18 cellular contexts compared by ENCODE assay signal in genomic region chr13:110719036-110719710, GRCh38. TPM values are rescaled to one million over a fixed set of nuclear protein-coding genes. Genes with fewer than 3 reads are reported as not detected.
DNase-seq lines count a peak whose midpoint lies in the region; ATAC-seq, FAIRE-seq and TF ChIP-seq lines count a peak whose summit lies in the region.
"Had no signal": no experiment of that assay in that cellular context is flagged by ENCODE, and none has a peak within 500 bp of the region (broad histone marks: within the 10 kb centered on the region; RNA-seq: fewer than 3 reads in every experiment).

No MANE protein-coding gene starts in this region.

- CTCF ChIA-PET in H1 (lab: Charles Lee; ENCODE audit: partially characterized antibody): interaction anchor here (1.1 to 1.6 kb wide), 3 partner anchors 9 to 75 kb away, joined by 3 to 6 read pairs (median 3); no protein-coding TSS in a partner anchor

- H3K4me3 ChIP-seq in right cardiac atrium (ENCODE audit: low read length): no peak overlapping the region
- H3K4me3 ChIP-seq in H1 (ENCODE audit: extremely low read depth in 1 of 4, insufficient read depth in 2 of 4, low read depth in 3 of 4, low read length in 4 of 4): no peak overlapping the region
- no peak overlapping the region for H3K4me3 ChIP-seq in neural progenitor cell
- H3K4me3 ChIP-seq: HAP-1 had no signal

- peaks cover 20% of the 10 kb centered on the region for H3K36me3 Mint-ChIP-seq in neural progenitor cell

- H2AFZ ChIP-seq in H1 (ENCODE audit: low read length) (no peak overlapping the region), neural progenitor cell (replicated peaks) (no peak overlapping the region)

- H3K23ac ChIP-seq in H1 (ENCODE audit: insufficient read length): no peak overlapping the region

- peaks cover 27% of the 10 kb centered on the region for H3F3A ChIP-seq in neural progenitor cell (ENCODE audit: low read depth)

- H3K9me3 ChIP-seq in right cardiac atrium (ENCODE audit: control insufficient read depth, low read length): no peaks in the 10 kb centered on the region
- no peaks in the 10 kb centered on the region for H3K9me3 ChIP-seq in H1 (ENCODE audit: insufficient read depth in 2 of 2, low read depth in 1 of 2, low read length in 1 of 2)
- H3K9me3 ChIP-seq in neural progenitor cell (ENCODE audit: low read depth): no peaks in the 10 kb centered on the region
- H3K9me3 ChIP-seq: HAP-1 had no signal

- H3K27me3 ChIP-seq in right cardiac atrium (ENCODE audit: control insufficient read depth, insufficient read depth): no peaks in the 10 kb centered on the region
- no peaks in the 10 kb centered on the region for H3K27me3 ChIP-seq in H1 (replicated peaks in 1 of 4; ENCODE audit: control insufficient read depth in 3 of 4, extremely low read depth in 1 of 4, insufficient read depth in 3 of 4, low read length in 3 of 4)
- no peaks in the 10 kb centered on the region for H3K27me3 ChIP-seq in neural progenitor cell

- no peak overlapping the region for H2BK120ac ChIP-seq in H1 (replicated peaks; ENCODE audit: low read depth, low read length)

- peaks cover 27 to 68% of the 10 kb centered on the region in 2 experiments for H3K79me2 ChIP-seq in H1 (ENCODE audit: control insufficient read depth in 1 of 2, insufficient read depth in 2 of 2, low read length in 2 of 2)
- peaks cover 89% of the 10 kb centered on the region for H3K79me2 ChIP-seq in neural progenitor cell (ENCODE audit: low read depth)

- peak overlapping the region; percentile 26; the same call in 1 of the 2 replicates for H2BK5ac ChIP-seq in H1 (ENCODE audit: low read depth, low read length)

- H3K14ac ChIP-seq in H1 (ENCODE audit: insufficient read length): no peak overlapping the region

- H2AK5ac ChIP-seq in H1 (ENCODE audit: low read depth, low read length): no peak overlapping the region

- peaks cover 3% of the 10 kb centered on the region; the same call in 1 of the 2 replicates for H3K23me2 ChIP-seq in H1 (ENCODE audit: low read depth, low read length)

- H3K9ac ChIP-seq in H1 (replicated peaks in 1 of 4; ENCODE audit: extremely low read depth in 1 of 4, low read depth in 3 of 4, low read length in 3 of 4) (no peak overlapping the region), neural progenitor cell (no peak overlapping the region)

- H3K18ac ChIP-seq in H1 (ENCODE audit: extremely low read depth, low read length): no peak overlapping the region

- ATAC-seq in right cardiac atrium (no peak), Right ventricle myocardium inferior (no peak), SK-N-SH treated with all-trans-retinoic acid at 6 μM for 48 hours (no peak)

- no peak overlapping the region for H2BK20ac ChIP-seq in H1 (ENCODE audit: low read length)

- no peak overlapping the region for H2BK15ac ChIP-seq in H1 (ENCODE audit: low read length)

- no peak for FAIRE-seq in H1 (lab: Jason Lieb, UNC)
- FAIRE-seq: HTR-8/SVneo, RCC 7860 had no signal

- peaks cover 3% of the 10 kb centered on the region for H3K9me3 Mint-ChIP-seq in neural progenitor cell

- peaks cover 8 to 19% (median 11%) of the 10 kb centered on the region in 4 experiments; a peak in 7 of 8 replicates for H3K36me3 ChIP-seq in H1 (ENCODE audit: control insufficient read depth in 2 of 4, insufficient read depth in 4 of 4, low read length in 3 of 4)
- H3K36me3 ChIP-seq in neural progenitor cell: peaks cover 8% of the 10 kb centered on the region

- H4K5ac ChIP-seq in H1 (ENCODE audit: insufficient read length, low read depth, low read length): no peak overlapping the region

- no peak overlapping the region for H2BK12ac ChIP-seq in H1 (ENCODE audit: low read depth, low read length)

- H3K4me3 Mint-ChIP-seq in neural progenitor cell: peak overlapping the region; percentile 35
- H3K4me3 Mint-ChIP-seq: CD14-positive monocyte had no signal

- H4K8ac ChIP-seq in H1 (ENCODE audit: extremely low read depth, insufficient read depth, low read length): peak overlapping the region; percentile 76; the same call in 1 of the 2 replicates

- peaks cover 9% of the 10 kb centered on the region for H3K79me1 ChIP-seq in H1 (ENCODE audit: low read depth, low read length)

- no peak overlapping the region for H3K27ac ChIP-seq in right cardiac atrium (ENCODE audit: low read length)
- no peak overlapping the region for H3K27ac ChIP-seq in H1 (ENCODE audit: low read depth, low read length)
- no peak overlapping the region for H3K27ac ChIP-seq in neural progenitor cell

- TF ChIP-seq CTCF in H1 (IDR thresholded peaks at IDR 0.05; ENCODE audit: control extremely low read depth in 1 of 3, insufficient read depth in 1 of 3, low read depth in 1 of 3, low read length in 3 of 3) (no peak), neural progenitor cell (IDR thresholded peaks at IDR 0.05) (no peak)

- POLR2A ChIA-PET in H1 (lab: Charles Lee; ENCODE audit: partially characterized antibody): interaction anchor here (1.1 kb wide), 1 partner anchor 17 kb away, joined by 3 read pairs; no protein-coding TSS in a partner anchor

- no peak overlapping the region for H3K4me2 ChIP-seq in H1 (ENCODE audit: insufficient read depth in 1 of 2, low read depth in 2 of 2, low read length in 2 of 2)
- H3K4me2 ChIP-seq in neural progenitor cell: no peak overlapping the region

- peaks cover 3% of the 10 kb centered on the region for H3K4me1 ChIP-seq in right cardiac atrium (ENCODE audit: control insufficient read depth, insufficient read depth, low read length)
- no peaks in the 10 kb centered on the region for H3K4me1 ChIP-seq in H1 (replicated peaks in 1 of 4; ENCODE audit: control insufficient read depth in 3 of 4, insufficient read depth in 4 of 4, low read length in 3 of 4)
- peaks cover 17% of the 10 kb centered on the region for H3K4me1 ChIP-seq in neural progenitor cell

- no peak overlapping the region for H3K56ac ChIP-seq in H1 (replicated peaks; ENCODE audit: insufficient read length, low read depth, low read length)

- TF ChIP-seq EP300 in H1 (IDR thresholded peaks at IDR 0.05; ENCODE audit: borderline replicate concordance in 1 of 2, low read depth in 2 of 2, low read length in 2 of 2): no peak

- WGBS in right cardiac atrium: 98% methylated on average over 61 of the region's 61 CpGs
- WGBS in H1 (ENCODE audit: extremely low coverage in 1 of 2, insufficient coverage in 1 of 2, insufficient read length in 1 of 2, insufficient replicate concordance in 2 of 2, low coverage in 1 of 2, low lambda C conversion rate in 2 of 2, missing lambda C conversion rate in 1 of 2), 2 experiments: 95% methylated on average over 46 of the region's 61 CpGs; no CpG with 5 or more reads in 1 of the 2 experiments

- peaks cover 10% of the 10 kb centered on the region for H3K27me3 Mint-ChIP-seq in neural progenitor cell (ENCODE audit: insufficient read depth, low read depth)

- H4K20me1 ChIP-seq in H1 (replicated peaks in 1 of 2; ENCODE audit: control insufficient read depth in 1 of 2, insufficient read depth in 2 of 2, low read length in 2 of 2): peaks cover 18 to 22% of the 10 kb centered on the region in 2 experiments
- H4K20me1 ChIP-seq in neural progenitor cell (ENCODE audit: low read depth): peaks cover 81% of the 10 kb centered on the region

- no peak overlapping the region for H3K27ac Mint-ChIP-seq in neural progenitor cell

- H3K4ac ChIP-seq in H1 (replicated peaks; ENCODE audit: insufficient read length, low read depth, low read length): no peak overlapping the region

- TF ChIP-seq RAD21 in H1 (IDR thresholded peaks at IDR 0.05 in 1 of 2, conservative IDR thresholded peaks at IDR 0.05 in 1 of 2; ENCODE audit: low read depth in 2 of 2, low read length in 2 of 2): no peak

- TF ChIP-seq POLR2A in H1 (IDR thresholded peaks at IDR 0.05; ENCODE audit: control extremely low read depth in 1 of 2, low read depth in 2 of 2, low read length in 2 of 2): no peak

- H4K91ac ChIP-seq in H1 (replicated peaks; ENCODE audit: insufficient read length, low read length): no peak overlapping the region

- DNase-seq in right cardiac atrium: peak in 2 of 3 donors; percentile 57 to 64
- DNase-seq in Right ventricle myocardium inferior (ENCODE audit: missing footprints): no peak
- no peak for DNase-seq in H1 (ENCODE audit: low read depth in 1 of 2, low spot score in 2 of 2)
- DNase-seq in neural progenitor cell (ENCODE audit: low spot score): no peak
- DNase-seq in GF-D8 (lab: John Stamatoyannopoulos, UW): no peak
- no peak for DNase-seq in NCI-H2029 treated with DMSO at 0.1 percent for 48 hours (lab: John Stamatoyannopoulos, UW)
- DNase-seq in activated naive CD4-positive, alpha-beta T cell (lab: John Stamatoyannopoulos, UW): no peak
- DNase-seq: IMR-90, NCI-H1105, NCI-H2081, NCI-H2171, NCI-H526, Right ventricle myocardium superior had no signal

- peaks cover 19% of the 10 kb centered on the region for H3K4me1 Mint-ChIP-seq in neural progenitor cell

- intact Hi-C loops in right cardiac atrium (cut with DNase I) (loop anchor here in 1 of 4 donors (10.0 kb wide), 1 partner anchor 96 kb away; no protein-coding TSS in a partner anchor), Right ventricle myocardium inferior (cut with DNase I) (loop anchor here (10.0 kb wide), 2 partner anchors 484 to 496 kb away; no protein-coding TSS in a partner anchor)

RNA-seq across cellular contexts. Expression of gene ING1, which starts 5.7 kb away (rescaled TPM):
- 1 to 10 TPM; 6.2 to 8.7 (median 7.7) TPM for total RNA-seq in right cardiac atrium
- polyA plus RNA-seq in right cardiac atrium: 6.6 TPM
- 7.8 TPM for total RNA-seq in Right ventricle myocardium inferior
- 26.6 and 28.6 TPM in 2 replicates for total RNA-seq in H1 (2021; fragmentation: NEBNext Ultra II Directional; extraction: Animal tissue kit (Norgen Biotek cat#: 25700))
- polyA plus RNA-seq in H1 (2011; rRNA removed): 22.3 and 30.3 TPM in 2 replicates
- polyA plus RNA-seq in H1 (2011; cell fraction: cytosol; rRNA removed): 35.6 TPM
- polyA plus RNA-seq in H1 (2011; cell fraction: nucleus; rRNA removed): 33.9 TPM
- 19.9 to 26.8 TPM (median 26.2 TPM) in 4 replicates for polyA plus RNA-seq in H1 (2012, experiment 1 of 2)
- polyA plus RNA-seq in H1 (2012, experiment 2 of 2): 8.4 TPM
- polyA plus RNA-seq in H1 (2013, experiment 1 of 2): 20.2 TPM
- polyA plus RNA-seq in H1 (2013, experiment 2 of 2): 20.1 TPM
- 10.0 and 11.6 TPM in 2 replicates for polyA minus RNA-seq in H1 (2011; rRNA and poly(A)+ RNA removed)
- 29.4 TPM for polyA minus RNA-seq in H1 (2011; cell fraction: cytosol; rRNA and poly(A)+ RNA removed)
- polyA minus RNA-seq in H1 (2011; cell fraction: nucleus; rRNA and poly(A)+ RNA removed): 20.5 TPM
- 14.7 and 24.3 TPM in 2 replicates for total RNA-seq in neural progenitor cell (ENCODE audit: low replicate concordance)

RNA-seq across cellular contexts. Expression of gene CARS2, which starts 13.3 kb away (rescaled TPM):
- total RNA-seq in right cardiac atrium (10 to 100 TPM; 36.5 to 50.2 (median 37.4) TPM), Right ventricle myocardium inferior (52.1 TPM), neural progenitor cell (ENCODE audit: low replicate concordance) (50.0 and 61.4 TPM in 2 replicates)
- polyA plus RNA-seq in right cardiac atrium (51.0 TPM), H1 (2011; rRNA removed) (47.7 and 87.9 TPM in 2 replicates)
- 44.5 and 55.9 TPM in 2 replicates for total RNA-seq in H1 (2021; fragmentation: NEBNext Ultra II Directional; extraction: Animal tissue kit (Norgen Biotek cat#: 25700))
- polyA plus RNA-seq in H1 (2011; cell fraction: cytosol; rRNA removed): 152 TPM
- polyA plus RNA-seq in H1 (2011; cell fraction: nucleus; rRNA removed): 114 TPM
- polyA plus RNA-seq in H1 (2012, experiment 1 of 2): 40.7 to 47.8 TPM (median 43.3 TPM) in 4 replicates
- polyA plus RNA-seq in H1 (2012, experiment 2 of 2): 35.5 TPM
- polyA plus RNA-seq in H1 (2013, experiment 1 of 2): 34.4 TPM
- polyA plus RNA-seq in H1 (2013, experiment 2 of 2): 31.2 TPM
- 26.5 and 27.5 TPM in 2 replicates for polyA minus RNA-seq in H1 (2011; rRNA and poly(A)+ RNA removed)
- 29.7 TPM for polyA minus RNA-seq in H1 (2011; cell fraction: cytosol; rRNA and poly(A)+ RNA removed)
- polyA minus RNA-seq in H1 (2011; cell fraction: nucleus; rRNA and poly(A)+ RNA removed): 54.5 TPM

Comparison
In these comparisons a context has a peak if more than half of its experiments do, and no peak if none do; other contexts are left out.
1. DNase-seq: peak in right cardiac atrium (2 of 3); none in Right ventricle myocardium inferior (single experiment), H1 (0 of 2), neural progenitor cell (single experiment), GF-D8 (single experiment), NCI-H2029 treated with DMSO at 0.1 percent for 48 hours (single experiment) and activated naive CD4-positive, alpha-beta T cell (0 of 4).